In the genomic region with DNA sequence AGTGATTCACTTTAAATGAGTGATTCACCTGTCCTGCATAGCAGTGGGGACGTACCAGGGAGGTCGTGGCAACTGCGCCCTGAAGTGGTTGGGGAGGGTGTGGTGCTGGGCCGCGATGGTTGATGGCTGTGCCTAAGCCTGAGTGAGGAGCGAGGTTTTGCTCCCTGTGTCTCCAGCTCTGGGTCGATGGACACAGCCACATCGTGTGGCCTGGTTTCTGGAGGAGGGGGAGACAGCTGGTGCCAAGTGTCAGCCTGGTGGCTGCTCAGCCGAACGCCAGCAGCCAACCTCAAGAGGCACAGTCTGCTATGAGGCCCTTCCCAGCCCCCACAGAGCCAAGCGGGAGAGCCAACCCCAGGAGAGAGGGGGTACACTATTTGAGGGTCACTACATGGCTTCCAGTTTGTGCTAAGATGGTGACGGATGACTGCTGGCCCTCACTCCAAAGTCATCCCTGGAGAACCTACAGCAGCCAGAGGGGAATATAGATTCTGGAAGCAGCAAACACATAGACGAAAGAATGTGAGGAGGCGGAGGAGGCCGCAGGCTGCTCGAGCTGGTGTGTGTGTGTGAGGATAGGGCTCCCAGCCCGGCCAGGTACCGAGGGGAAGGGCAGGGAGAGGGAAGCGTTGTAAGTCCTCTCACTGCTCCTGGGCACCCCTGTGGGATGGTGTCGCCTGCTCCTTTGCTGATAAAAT, we compare ENCODE assay signal across 16 cellular contexts. TPM values are rescaled to one million over a fixed set of nuclear protein-coding genes. Genes with fewer than 3 reads are reported as not detected.
"Had no signal": no experiment of that assay in that cellular context is flagged by ENCODE, and none has a peak within 500 bp of the region (broad histone marks: within the 10 kb centered on the region; RNA-seq: fewer than 3 reads in every experiment).

No MANE protein-coding gene starts in this region.

- DNase-seq: activated CD4-positive, alpha-beta T cell treated with anti-CD3 and anti-CD28 coated beads, Interleukin-2, amount 10 ng/mL, durations not matched to agents 7 days and 5 days; activated CD8-positive, alpha-beta memory T cell treated with anti-CD3 and anti-CD28 coated beads, Interleukin-2, amount 50 U/mL, for 4 hours; activated gamma-delta T cell treated with Interleukin-2 at 50 U/mL for 16 hours; activated T-cell treated with anti-CD3 and anti-CD28 coated beads, Interleukin-2, amount 50 U/mL, for 48 hours; cortex of kidney; heart right ventricle; kidney glomerular epithelial cell; mesenchymal stem cell; naive thymus-derived CD8-positive, alpha-beta T cell; retina had no signal

- H3K27ac Mint-ChIP-seq: activated CD4-positive, alpha-beta T cell treated with anti-CD3 and anti-CD28 coated beads, Interleukin-2, amount 10 ng/mL, durations not matched to agents 7 days and 5 days; brain; T-helper 1 cell treated with Interleukin-12 subunit alpha and Interleukin-12 subunit beta and Interleukin-4 antibody, amounts not matched to agents 30 μg/mL and 1 μg/mL, for 36 hours had no signal

- H3K4me3 ChIP-seq: esophagus muscularis mucosa, gastroesophageal sphincter, heart right ventricle, SJSA1, thoracic aorta had no signal

- H3K4me1 Mint-ChIP-seq: activated CD4-positive, alpha-beta T cell treated with anti-CD3 and anti-CD28 coated beads, Interleukin-2, amount 10 ng/mL, durations not matched to agents 7 days and 5 days; naive thymus-derived CD8-positive, alpha-beta T cell had no signal

- H3K9me3 ChIP-seq: esophagus muscularis mucosa, gastroesophageal sphincter, heart right ventricle, SJSA1, thoracic aorta had no signal

- H3K27ac ChIP-seq: esophagus muscularis mucosa, gastroesophageal sphincter, heart right ventricle, SJSA1, thoracic aorta had no signal

- H3K36me3 Mint-ChIP-seq: brain; naive thymus-derived CD8-positive, alpha-beta T cell had no signal

- H3K9me3 Mint-ChIP-seq: activated CD4-positive, alpha-beta T cell treated with anti-CD3 and anti-CD28 coated beads, Interleukin-2, amount 10 ng/mL, durations not matched to agents 7 days and 5 days; brain; naive thymus-derived CD8-positive, alpha-beta T cell; T-helper 1 cell treated with Interleukin-12 subunit alpha and Interleukin-12 subunit beta and Interleukin-4 antibody, amounts not matched to agents 30 μg/mL and 1 μg/mL, for 36 hours had no signal

- H3K4me1 ChIP-seq: esophagus muscularis mucosa, gastroesophageal sphincter, SJSA1 had no signal

- H3K4me3 Mint-ChIP-seq: activated CD4-positive, alpha-beta T cell treated with anti-CD3 and anti-CD28 coated beads, Interleukin-2, amount 10 ng/mL, durations not matched to agents 7 days and 5 days; brain; naive thymus-derived CD8-positive, alpha-beta T cell; T-helper 1 cell treated with Interleukin-12 subunit alpha and Interleukin-12 subunit beta and Interleukin-4 antibody, amounts not matched to agents 30 μg/mL and 1 μg/mL, for 36 hours had no signal

- ATAC-seq: gastroesophageal sphincter; heart right ventricle; naive thymus-derived CD8-positive, alpha-beta T cell had no signal

- H3K27me3 Mint-ChIP-seq: activated CD4-positive, alpha-beta T cell treated with anti-CD3 and anti-CD28 coated beads, Interleukin-2, amount 10 ng/mL, durations not matched to agents 7 days and 5 days had no signal

- H3K36me3 ChIP-seq: esophagus muscularis mucosa, gastroesophageal sphincter, heart right ventricle, SJSA1, thoracic aorta had no signal

RNA-seq across cellular contexts. Expression of a gene that starts 58.6 kb away (rescaled TPM):
- total RNA-seq: SJSA1 had no signal
